In genomic region chr13:107291875-107292274, GRCh38 we compare ENCODE assay signal across 30 cellular contexts.
"Had no signal": no experiment of that assay in that cellular context is flagged by ENCODE, and none has a peak within 500 bp of the region (broad histone marks: within the 10 kb centered on the region; RNA-seq: fewer than 3 reads in every experiment).

No MANE protein-coding gene starts in this region.

- H3K36me3 ChIP-seq: cardiac muscle cell, colonic mucosa, esophagus squamous epithelium, gastroesophageal sphincter, heart right ventricle, WERI-Rb-1 had no signal

- H3K27ac ChIP-seq: cardiac muscle cell, colonic mucosa, epithelial cell of prostate, esophagus squamous epithelium, gastroesophageal sphincter, heart right ventricle, WERI-Rb-1 had no signal

- H3K4me1 ChIP-seq: colonic mucosa, esophagus squamous epithelium, gastroesophageal sphincter, heart right ventricle had no signal

- H3K9me3 ChIP-seq: colonic mucosa, esophagus squamous epithelium, gastroesophageal sphincter had no signal

- H3K27me3 ChIP-seq: cardiac muscle cell, colonic mucosa, esophagus squamous epithelium, gastroesophageal sphincter, heart right ventricle had no signal

- H3K4me3 ChIP-seq: cardiac muscle cell, colonic mucosa, esophagus squamous epithelium, gastroesophageal sphincter, heart right ventricle had no signal

- DNase-seq: activated B cell treated with CpG ODN at 0.5 μM for 24 hours; activated CD4-positive, alpha-beta T cell treated with anti-CD3 and anti-CD28 coated beads for 48 hours; activated CD4-positive, alpha-beta T cell treated with anti-CD3 and anti-CD28 coated beads, Interleukin-2, amount 50 U/mL, for 1 hour; activated CD4-positive, alpha-beta T cell treated with anti-CD3 and anti-CD28 coated beads, Interleukin-2, amount 50 U/mL, for 48 hours; activated CD8-positive, alpha-beta memory T cell treated with anti-CD3 and anti-CD28 coated beads for 24 hours; activated CD8-positive, alpha-beta T cell treated with anti-CD3 and anti-CD28 coated beads for 36 hours; activated effector memory CD4-positive, alpha-beta T cell treated with Interleukin-2 at 50 U/mL for 16 hours; activated gamma-delta T cell treated with Interleukin-2 at 50 U/mL for 16 hours; activated naive CD4-positive, alpha-beta T cell treated with anti-CD3 and anti-CD28 coated beads, Interleukin-2, amount 50 U/mL, for 16 hours; activated naive CD4-positive, alpha-beta T cell treated with Interleukin-2 at 50 U/mL for 16 hours; activated T-cell treated with anti-CD3 and anti-CD28 coated beads, Interleukin-2, amount 50 U/mL, for 4 hours; amniotic stem cell; anterior cingulate cortex; central memory CD4-positive, alpha-beta T cell; cerebellar nuclear complex; colonic mucosa; effector CD8-positive, alpha-beta T cell; endodermal cell; esophagus squamous epithelium; foreskin melanocyte; heart right ventricle; T-helper 1 cell; T-helper 17 cell; T1000; WERI-Rb-1 had no signal

- ATAC-seq: activated CD4-positive, CD25-positive, alpha-beta regulatory T cell treated with anti-CD3 and anti-CD28 coated beads, Interleukin-2, amount 50 U/mL, for 24 hours; activated CD8-positive, alpha-beta T cell treated with anti-CD3 and anti-CD28 coated beads for 36 hours; activated T-cell treated with anti-CD3 and anti-CD28 coated beads, Interleukin-2, amount 50 U/mL, for 4 hours; activated T-helper 17 cell treated with anti-CD3 and anti-CD28 coated beads, Interleukin-2, amount 50 U/mL, for 72 hours; gastroesophageal sphincter; heart right ventricle; T-helper 17 cell had no signal
